Comparison of ENCODE assay signal across 1 cellular context in genomic region chr5:142499591-142500384, GRCh38.
TF ChIP-seq lines count a peak whose summit lies in the region.

No MANE protein-coding gene starts in this region.

TF ChIP-seq in HepG2, 621 proteins besides CTCF, POLR2A, EP300 and RAD21 (continued from another document and continues in another):
- TF ChIP-seq, protein P1, sequence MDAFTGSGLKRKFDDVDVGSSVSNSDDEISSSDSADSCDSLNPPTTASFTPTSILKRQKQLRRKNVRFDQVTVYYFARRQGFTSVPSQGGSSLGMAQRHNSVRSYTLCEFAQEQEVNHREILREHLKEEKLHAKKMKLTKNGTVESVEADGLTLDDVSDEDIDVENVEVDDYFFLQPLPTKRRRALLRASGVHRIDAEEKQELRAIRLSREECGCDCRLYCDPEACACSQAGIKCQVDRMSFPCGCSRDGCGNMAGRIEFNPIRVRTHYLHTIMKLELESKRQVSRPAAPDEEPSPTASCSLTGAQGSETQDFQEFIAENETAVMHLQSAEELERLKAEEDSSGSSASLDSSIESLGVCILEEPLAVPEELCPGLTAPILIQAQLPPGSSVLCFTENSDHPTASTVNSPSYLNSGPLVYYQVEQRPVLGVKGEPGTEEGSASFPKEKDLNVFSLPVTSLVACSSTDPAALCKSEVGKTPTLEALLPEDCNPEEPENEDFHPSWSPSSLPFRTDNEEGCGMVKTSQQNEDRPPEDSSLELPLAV (CRISPR knock-in tag; conservative IDR thresholded peaks at IDR 0.05; ENCODE audit: low read depth) = no peak
- no peak for TF ChIP-seq HINFP (CRISPR knock-in tag; IDR thresholded peaks at IDR 0.05; ENCODE audit: low read depth)
- 0 out of 2 replicates have a peak, but pooled peaks have one; percentile 33 for TF ChIP-seq ZSCAN29 (CRISPR knock-in tag; conservative IDR thresholded peaks at IDR 0.05)
- no peak for TF ChIP-seq LBX2 (CRISPR knock-in tag; IDR thresholded peaks at IDR 0.05; ENCODE audit: borderline replicate concordance)
- TF ChIP-seq KLF9 (CRISPR knock-in tag; IDR thresholded peaks at IDR 0.05; ENCODE audit: low read depth) = no peak
- no peak for TF ChIP-seq ZBTB8A (CRISPR knock-in tag; IDR thresholded peaks at IDR 0.05; ENCODE audit: borderline replicate concordance, low read depth)
- no peak for TF ChIP-seq POLR2AphosphoS2 (IDR thresholded peaks at IDR 0.05; ENCODE audit: low read depth, low read length)
- TF ChIP-seq, protein P2, sequence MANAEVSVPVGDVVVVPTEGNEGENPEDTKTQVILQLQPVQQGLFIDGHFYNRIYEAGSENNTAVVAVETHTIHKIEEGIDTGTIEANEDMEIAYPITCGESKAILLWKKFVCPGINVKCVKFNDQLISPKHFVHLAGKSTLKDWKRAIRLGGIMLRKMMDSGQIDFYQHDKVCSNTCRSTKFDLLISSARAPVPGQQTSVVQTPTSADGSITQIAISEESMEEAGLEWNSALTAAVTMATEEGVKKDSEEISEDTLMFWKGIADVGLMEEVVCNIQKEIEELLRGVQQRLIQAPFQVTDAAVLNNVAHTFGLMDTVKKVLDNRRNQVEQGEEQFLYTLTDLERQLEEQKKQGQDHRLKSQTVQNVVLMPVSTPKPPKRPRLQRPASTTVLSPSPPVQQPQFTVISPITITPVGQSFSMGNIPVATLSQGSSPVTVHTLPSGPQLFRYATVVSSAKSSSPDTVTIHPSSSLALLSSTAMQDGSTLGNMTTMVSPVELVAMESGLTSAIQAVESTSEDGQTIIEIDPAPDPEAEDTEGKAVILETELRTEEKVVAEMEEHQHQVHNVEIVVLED (CRISPR knock-in tag; IDR thresholded peaks at IDR 0.05; ENCODE audit: borderline replicate concordance) = peak; percentile 22; the same call in 1 of the 2 replicates
- no peak for TF ChIP-seq MEIS2 (CRISPR knock-in tag; IDR thresholded peaks at IDR 0.05)
- no peak for TF ChIP-seq IKZF1 (IDR thresholded peaks at IDR 0.05)
- TF ChIP-seq NFE2L2 (IDR thresholded peaks at IDR 0.05; ENCODE audit: low read length) = no peak
- no peak for TF ChIP-seq KDM5A (IDR thresholded peaks at IDR 0.05; ENCODE audit: borderline replicate concordance, low read length)
- TF ChIP-seq, protein P3, sequence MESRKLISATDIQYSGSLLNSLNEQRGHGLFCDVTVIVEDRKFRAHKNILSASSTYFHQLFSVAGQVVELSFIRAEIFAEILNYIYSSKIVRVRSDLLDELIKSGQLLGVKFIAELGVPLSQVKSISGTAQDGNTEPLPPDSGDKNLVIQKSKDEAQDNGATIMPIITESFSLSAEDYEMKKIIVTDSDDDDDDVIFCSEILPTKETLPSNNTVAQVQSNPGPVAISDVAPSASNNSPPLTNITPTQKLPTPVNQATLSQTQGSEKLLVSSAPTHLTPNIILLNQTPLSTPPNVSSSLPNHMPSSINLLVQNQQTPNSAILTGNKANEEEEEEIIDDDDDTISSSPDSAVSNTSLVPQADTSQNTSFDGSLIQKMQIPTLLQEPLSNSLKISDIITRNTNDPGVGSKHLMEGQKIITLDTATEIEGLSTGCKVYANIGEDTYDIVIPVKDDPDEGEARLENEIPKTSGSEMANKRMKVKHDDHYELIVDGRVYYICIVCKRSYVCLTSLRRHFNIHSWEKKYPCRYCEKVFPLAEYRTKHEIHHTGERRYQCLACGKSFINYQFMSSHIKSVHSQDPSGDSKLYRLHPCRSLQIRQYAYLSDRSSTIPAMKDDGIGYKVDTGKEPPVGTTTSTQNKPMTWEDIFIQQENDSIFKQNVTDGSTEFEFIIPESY (CRISPR knock-in tag; IDR thresholded peaks at IDR 0.05) = no peak
- TF ChIP-seq ISX (CRISPR knock-in tag; conservative IDR thresholded peaks at IDR 0.05) = no peak
- 0 out of 2 replicates have a peak, but pooled peaks have one; percentile 43 for TF ChIP-seq ZNF546 (CRISPR knock-in tag; conservative IDR thresholded peaks at IDR 0.05)
- no peak for TF ChIP-seq NCOR1 (IDR thresholded peaks at IDR 0.05; ENCODE audit: borderline replicate concordance, low read length)
- TF ChIP-seq CHCHD3 (CRISPR knock-in tag; IDR thresholded peaks at IDR 0.05) = no peak
- TF ChIP-seq, protein P4, sequence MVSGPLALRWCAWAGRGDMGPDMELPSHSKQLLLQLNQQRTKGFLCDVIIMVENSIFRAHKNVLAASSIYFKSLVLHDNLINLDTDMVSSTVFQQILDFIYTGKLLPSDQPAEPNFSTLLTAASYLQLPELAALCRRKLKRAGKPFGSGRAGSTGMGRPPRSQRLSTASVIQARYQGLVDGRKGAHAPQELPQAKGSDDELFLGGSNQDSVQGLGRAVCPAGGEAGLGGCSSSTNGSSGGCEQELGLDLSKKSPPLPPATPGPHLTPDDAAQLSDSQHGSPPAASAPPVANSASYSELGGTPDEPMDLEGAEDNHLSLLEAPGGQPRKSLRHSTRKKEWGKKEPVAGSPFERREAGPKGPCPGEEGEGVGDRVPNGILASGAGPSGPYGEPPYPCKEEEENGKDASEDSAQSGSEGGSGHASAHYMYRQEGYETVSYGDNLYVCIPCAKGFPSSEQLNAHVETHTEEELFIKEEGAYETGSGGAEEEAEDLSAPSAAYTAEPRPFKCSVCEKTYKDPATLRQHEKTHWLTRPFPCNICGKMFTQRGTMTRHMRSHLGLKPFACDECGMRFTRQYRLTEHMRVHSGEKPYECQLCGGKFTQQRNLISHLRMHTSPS (CRISPR knock-in tag; IDR thresholded peaks at IDR 0.05; ENCODE audit: low read depth) = no peak
- no peak for TF ChIP-seq DPF2 (CRISPR knock-in tag; IDR thresholded peaks at IDR 0.05; ENCODE audit: borderline replicate concordance, low read depth)
- no peak for TF ChIP-seq GFI1 (CRISPR knock-in tag; IDR thresholded peaks at IDR 0.05; ENCODE audit: borderline replicate concordance)
- no peak for TF ChIP-seq ZMAT3 (CRISPR knock-in tag; conservative IDR thresholded peaks at IDR 0.05)
- TF ChIP-seq SAP130 (CRISPR knock-in tag; IDR thresholded peaks at IDR 0.05; ENCODE audit: low read depth) = peak; percentile 73
- TF ChIP-seq ZBTB1 (CRISPR knock-in tag; IDR thresholded peaks at IDR 0.05; ENCODE audit: borderline replicate concordance) = no peak
- no peak for TF ChIP-seq NFYB (CRISPR knock-in tag; IDR thresholded peaks at IDR 0.05)
- TF ChIP-seq HMGXB3 (CRISPR knock-in tag; IDR thresholded peaks at IDR 0.05; ENCODE audit: borderline replicate concordance) = no peak
- no peak for TF ChIP-seq MAFK (conservative IDR thresholded peaks at IDR 0.05 in 1 of 2, IDR thresholded peaks at IDR 0.05 in 1 of 2; ENCODE audit: low read length in 2 of 2)
- TF ChIP-seq STAT5B (CRISPR knock-in tag; IDR thresholded peaks at IDR 0.05) = no peak
- TF ChIP-seq RFX5 (IDR thresholded peaks at IDR 0.05; ENCODE audit: low read depth, low read length) = no peak
- no peak for TF ChIP-seq RERE (CRISPR knock-in tag; IDR thresholded peaks at IDR 0.05; ENCODE audit: low read depth)
- TF ChIP-seq ATF3 (CRISPR knock-in tag; IDR thresholded peaks at IDR 0.05) = no peak
- TF ChIP-seq, protein P5, sequence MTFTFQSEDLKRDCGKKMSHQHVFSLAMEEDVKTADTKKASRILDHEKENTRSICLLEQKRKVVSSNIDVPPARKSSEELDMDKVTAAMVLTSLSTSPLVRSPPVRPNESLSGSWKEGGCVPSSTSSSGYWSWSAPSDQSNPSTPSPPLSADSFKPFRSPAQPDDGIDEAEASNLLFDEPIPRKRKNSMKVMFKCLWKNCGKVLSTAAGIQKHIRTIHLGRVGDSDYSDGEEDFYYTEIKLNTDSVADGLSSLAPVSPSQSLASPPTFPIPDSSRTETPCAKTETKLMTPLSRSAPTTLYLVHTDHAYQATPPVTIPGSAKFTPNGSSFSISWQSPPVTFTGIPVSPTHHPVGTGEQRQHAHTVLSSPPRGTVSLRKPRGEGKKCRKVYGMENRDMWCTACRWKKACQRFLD (CRISPR knock-in tag; IDR thresholded peaks at IDR 0.05; ENCODE audit: borderline replicate concordance) = no peak
- no peak for TF ChIP-seq ZNF670 (CRISPR knock-in tag; IDR thresholded peaks at IDR 0.05; ENCODE audit: borderline replicate concordance)
- TF ChIP-seq PRMT3 (CRISPR knock-in tag; IDR thresholded peaks at IDR 0.05; ENCODE audit: borderline replicate concordance, low read depth) = no peak
- TF ChIP-seq ZNF362 (CRISPR knock-in tag; IDR thresholded peaks at IDR 0.05; ENCODE audit: borderline replicate concordance) = no peak
- no peak for TF ChIP-seq EZH2 (conservative IDR thresholded peaks at IDR 0.05; ENCODE audit: low read depth, low read length)
